Comparison of ENCODE assay signal across 8 cellular contexts in the genomic region with DNA sequence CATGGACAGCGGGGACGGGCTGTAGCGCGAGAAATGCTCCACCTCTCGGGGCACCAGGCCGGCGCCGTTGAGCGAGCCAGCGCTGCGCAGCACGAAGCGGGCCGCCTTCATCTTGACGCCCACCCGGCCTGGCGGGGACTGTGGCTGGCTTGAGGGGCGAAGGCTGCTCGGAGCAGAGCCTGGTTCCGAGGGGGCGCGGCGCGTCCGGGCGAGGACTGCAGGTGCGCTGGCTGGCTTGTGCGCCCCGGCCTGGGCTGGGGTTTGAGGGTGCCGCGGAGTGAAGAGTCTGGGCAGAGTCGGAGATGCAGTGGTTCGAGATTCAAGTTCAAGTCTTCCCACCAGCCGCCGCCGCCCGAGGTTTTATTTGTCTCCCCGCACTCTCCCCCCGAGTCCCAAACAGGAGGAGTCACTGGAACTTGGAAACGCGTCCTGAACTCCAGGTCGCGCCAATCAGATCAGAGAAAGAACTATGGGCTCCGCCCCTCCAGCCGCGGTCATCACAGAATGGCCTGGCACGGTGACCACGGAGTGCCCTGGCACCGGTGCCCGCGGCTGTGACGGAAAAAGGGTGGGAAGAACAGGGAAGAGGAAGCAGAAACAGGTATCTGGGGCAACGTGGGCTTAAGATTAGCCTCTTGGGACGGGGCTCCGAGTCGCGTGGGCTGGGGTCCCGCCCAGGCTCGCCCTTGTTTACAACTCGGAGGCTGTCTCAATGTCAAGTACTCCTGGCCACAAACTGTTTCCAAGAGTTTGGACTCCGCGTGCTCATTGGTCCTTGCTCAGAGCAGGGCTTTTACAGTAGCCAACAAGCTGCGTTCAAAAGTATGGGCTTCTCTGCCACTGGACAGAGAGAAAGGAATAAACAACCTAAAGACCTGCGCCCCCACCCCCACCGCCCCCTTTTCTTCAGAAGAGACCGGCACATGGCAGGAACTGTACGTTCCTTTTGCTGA. TPM values are rescaled to one million over a fixed set of nuclear protein-coding genes. Genes with fewer than 3 reads are reported as not detected.
DNase-seq lines count a peak whose midpoint lies in the region; ATAC-seq and TF ChIP-seq lines count a peak whose summit lies in the region.

A gene (minus strand): TSS at position 334 of the 953 bp plus-strand sequence. CDS start 223 bp downstream, at position 111.

- H3K36me3 Mint-ChIP-seq in CD14-positive monocyte, result peaks cover 17 to 25% of the 10 kb centered on the region in 2 donors
- no peaks in the 10 kb centered on the region for H3K36me3 Mint-ChIP-seq in activated CD4-positive, alpha-beta T cell treated with anti-CD3 and anti-CD28 coated beads, Interleukin-2, amount 10 ng/mL, durations not matched to agents 7 days and 5 days (ENCODE audit: low read depth)

- H2BK12ac ChIP-seq in neuronal stem cell (ENCODE audit: low read length), result no peak within 1 kb of the TSS

- no peaks in the 10 kb centered on the region for H3K27me3 Mint-ChIP-seq in CD14-positive monocyte (ENCODE audit: low read depth in 3 of 3)
- peaks cover 26% of the 10 kb centered on the region for H3K27me3 Mint-ChIP-seq in activated CD4-positive, alpha-beta T cell treated with anti-CD3 and anti-CD28 coated beads, Interleukin-2, amount 10 ng/mL, durations not matched to agents 7 days and 5 days

- DNase-seq in CD14-positive monocyte (ENCODE audit: low spot score), result peak; percentile 72
- DNase-seq in amygdala (lab: John Stamatoyannopoulos, UW), result peak; percentile 11 to 97 (median 89)
- DNase-seq in cardiac septum (ENCODE audit: low spot score), result peak; percentile 96
- peak; percentile 27 for DNase-seq in neuronal stem cell (ENCODE audit: low spot score)
- no peak for DNase-seq in SKM-1 treated with dmso at 0.1 percent for 144 hours (lab: John Stamatoyannopoulos, UW; ENCODE audit: unreplicated experiment)
- no peak for DNase-seq in activated CD4-positive, alpha-beta T cell treated with anti-CD3 and anti-CD28 coated beads, Interleukin-2, amount 10 ng/mL, durations not matched to agents 7 days and 5 days

- H3K36me3 ChIP-seq in HUES6 (ENCODE audit: control insufficient read depth, insufficient read depth, low read length) (no peaks in the 10 kb centered on the region), neuronal stem cell (replicated peaks in 1 of 2; ENCODE audit: control insufficient read depth in 2 of 2, insufficient read depth in 2 of 2, low read length in 2 of 2) (no peaks in the 10 kb centered on the region)

- H3K4me3 Mint-ChIP-seq in CD14-positive monocyte, result peak within 1 kb of the TSS; percentile 96 to 99
- no peak within 1 kb of the TSS for H3K4me3 Mint-ChIP-seq in activated CD4-positive, alpha-beta T cell treated with anti-CD3 and anti-CD28 coated beads, Interleukin-2, amount 10 ng/mL, durations not matched to agents 7 days and 5 days

- H3K4me3 ChIP-seq in HUES6 (ENCODE audit: low read depth, low read length), result peak within 1 kb of the TSS; percentile 96
- peak within 1 kb of the TSS; percentile 58 to 79 for H3K4me3 ChIP-seq in neuronal stem cell (ENCODE audit: low read length in 2 of 2)

- no peak for ATAC-seq in HG02678 (IDR thresholded peaks at IDR 0.05; ENCODE audit: unreplicated experiment)

- no peaks in the 10 kb centered on the region for H3K79me1 ChIP-seq in neuronal stem cell (ENCODE audit: low read depth, low read length)

- H2BK120ac ChIP-seq in neuronal stem cell (ENCODE audit: low read depth, low read length), result no peak within 1 kb of the TSS

- peaks cover 54% of the 10 kb centered on the region for H3K4me1 Mint-ChIP-seq in CD14-positive monocyte
- no peaks in the 10 kb centered on the region for H3K4me1 Mint-ChIP-seq in activated CD4-positive, alpha-beta T cell treated with anti-CD3 and anti-CD28 coated beads, Interleukin-2, amount 10 ng/mL, durations not matched to agents 7 days and 5 days

- H2AFZ ChIP-seq in neuronal stem cell (ENCODE audit: low read length), result peak within 1 kb of the TSS; percentile 95

- H3K27ac ChIP-seq in HUES6 (ENCODE audit: low read depth, low read length), result no peak within 1 kb of the TSS
- no peak within 1 kb of the TSS for H3K27ac ChIP-seq in neuronal stem cell (replicated peaks; ENCODE audit: low read length)

- H3K27me3 ChIP-seq in HUES6 (ENCODE audit: control insufficient read depth, insufficient read depth, low read length), result peaks cover 85% of the 10 kb centered on the region
- peaks cover 7 to 71% (median 29%) of the 10 kb centered on the region in 3 experiments for H3K27me3 ChIP-seq in neuronal stem cell (ENCODE audit: control insufficient read depth in 3 of 3, insufficient read depth in 3 of 3, low read depth in 1 of 3, low read length in 3 of 3)

- H3K4me2 ChIP-seq in neuronal stem cell (ENCODE audit: insufficient read depth, low read length, poor library complexity, severe bottlenecking), result peak within 1 kb of the TSS; percentile 89

- peaks cover 0 to 2% (median 0%) of the 10 kb centered on the region in 7 donors for H3K9me3 Mint-ChIP-seq in CD14-positive monocyte
- no peaks in the 10 kb centered on the region for H3K9me3 Mint-ChIP-seq in activated CD4-positive, alpha-beta T cell treated with anti-CD3 and anti-CD28 coated beads, Interleukin-2, amount 10 ng/mL, durations not matched to agents 7 days and 5 days

- H2AK5ac ChIP-seq in neuronal stem cell (ENCODE audit: low read depth, low read length), result no peak within 1 kb of the TSS

- POLR2A ChIA-PET in activated CD4-positive, alpha-beta T cell treated with anti-CD3 and anti-CD28 coated beads, Interleukin-2, amount 10 ng/mL, durations not matched to agents 7 days and 5 days (lab: Charles Lee), result no interaction called here

- H3K9ac ChIP-seq in HUES6 (ENCODE audit: low read length), result no peak within 1 kb of the TSS
- peak within 1 kb of the TSS; percentile 47 for H3K9ac ChIP-seq in neuronal stem cell (ENCODE audit: low read depth, low read length, poor library complexity)

- H3K23ac ChIP-seq in neuronal stem cell (ENCODE audit: low read depth, low read length, poor library complexity), result peak within 1 kb of the TSS; percentile 29

- intact Hi-C loops in CD14-positive monocyte (cut with micrococcal nuclease) (loop anchor here in 1 of 2 donors (1.0 to 5.0 kb wide), 3 partner anchors 25 to 96 kb away; no protein-coding TSS in a partner anchor), cardiac septum (cut with DNase I) (loop anchor here (1.0 to 5.0 kb wide), 3 partner anchors 12 to 86 kb away; no protein-coding TSS in a partner anchor)

- no peak within 1 kb of the TSS for H2BK5ac ChIP-seq in neuronal stem cell (ENCODE audit: low read length)

- H3K27ac Mint-ChIP-seq in CD14-positive monocyte, result peak within 1 kb of the TSS; percentile 92 to 97 (median 95)
- H3K27ac Mint-ChIP-seq in activated CD4-positive, alpha-beta T cell treated with anti-CD3 and anti-CD28 coated beads, Interleukin-2, amount 10 ng/mL, durations not matched to agents 7 days and 5 days, result no peak within 1 kb of the TSS

- no peak within 1 kb of the TSS for H4K8ac ChIP-seq in neuronal stem cell (ENCODE audit: low read depth, low read length)

- no CpG with 5 or more reads among the region's 67 CpGs for WGBS in neuronal stem cell (ENCODE audit: extremely low coverage in 2 of 2, insufficient read length in 2 of 2, insufficient replicate concordance in 1 of 2), 2 donors

- H3K18ac ChIP-seq in neuronal stem cell (ENCODE audit: low read length), result peak within 1 kb of the TSS; percentile 3

- H3K4me1 ChIP-seq in HUES6 (ENCODE audit: control insufficient read depth, insufficient read depth, low read length) (no peaks in the 10 kb centered on the region), neuronal stem cell (ENCODE audit: control insufficient read depth in 2 of 2, insufficient read depth in 1 of 2, low read depth in 1 of 2, low read length in 2 of 2) (peaks cover 0 to 3% of the 10 kb centered on the region in 2 donors)

- CTCF ChIA-PET in activated CD4-positive, alpha-beta T cell treated with anti-CD3 and anti-CD28 coated beads, Interleukin-2, amount 10 ng/mL, durations not matched to agents 7 days and 5 days (lab: Charles Lee), result no interaction called here

- H2BK15ac ChIP-seq in neuronal stem cell (ENCODE audit: low read length), result no peak within 1 kb of the TSS

- no peak within 1 kb of the TSS for H3K14ac ChIP-seq in neuronal stem cell (ENCODE audit: low read length)

- no peak for TF ChIP-seq CTCF in CD14-positive monocyte (IDR thresholded peaks at IDR 0.05)

- no peak within 1 kb of the TSS for H4K91ac ChIP-seq in neuronal stem cell (ENCODE audit: low read depth, low read length, poor library complexity)

- no peak within 1 kb of the TSS for H3K4ac ChIP-seq in neuronal stem cell (ENCODE audit: low read length)

- H3K9me3 ChIP-seq in HUES6 (ENCODE audit: control insufficient read depth, insufficient read depth, low read depth, low read length) (no peaks in the 10 kb centered on the region), neuronal stem cell (replicated peaks in 1 of 2; ENCODE audit: control insufficient read depth in 2 of 2, insufficient read depth in 1 of 2, low read depth in 1 of 2, low read length in 2 of 2) (no peaks in the 10 kb centered on the region)

RNA-seq across cellular contexts. Expression of the gene that starts here (rescaled TPM):
- polyA plus RNA-seq in CD14-positive monocyte, result 10 to 100 TPM in 1 of 2 donors, 1 to 10 TPM in 1; 2.2 to 12.4 TPM
- total RNA-seq in cardiac septum, result 49.0 TPM
- 0.01 TPM for polyA plus RNA-seq in neuronal stem cell (2013, experiment 1 of 2)
- polyA plus RNA-seq in neuronal stem cell (2013, experiment 2 of 2), result not detected
- not detected for total RNA-seq in activated CD4-positive, alpha-beta T cell treated with anti-CD3 and anti-CD28 coated beads, Interleukin-2, amount 10 ng/mL, durations not matched to agents 7 days and 5 days

Comparison
In these comparisons a context has a peak if more than half of its experiments do, and no peak if none do; other contexts are left out.
1. RNA of the gene that starts here (total RNA-seq): 49.0 TPM in cardiac septum (single experiment); not detected in activated CD4-positive, alpha-beta T cell treated with anti-CD3 and anti-CD28 coated beads, Interleukin-2, amount 10 ng/mL, durations not matched to agents 7 days and 5 days; every median in the first group is over 10 times any median in the second.
2. DNase-seq: peak in CD14-positive monocyte (single experiment), amygdala (56 of 56), cardiac septum (single experiment) and neuronal stem cell (single experiment); none in SKM-1 treated with dmso at 0.1 percent for 144 hours (single experiment) and activated CD4-positive, alpha-beta T cell treated with anti-CD3 and anti-CD28 coated beads, Interleukin-2, amount 10 ng/mL, durations not matched to agents 7 days and 5 days (single experiment).